7 cellular contexts compared by ENCODE assay signal in the genomic region with DNA sequence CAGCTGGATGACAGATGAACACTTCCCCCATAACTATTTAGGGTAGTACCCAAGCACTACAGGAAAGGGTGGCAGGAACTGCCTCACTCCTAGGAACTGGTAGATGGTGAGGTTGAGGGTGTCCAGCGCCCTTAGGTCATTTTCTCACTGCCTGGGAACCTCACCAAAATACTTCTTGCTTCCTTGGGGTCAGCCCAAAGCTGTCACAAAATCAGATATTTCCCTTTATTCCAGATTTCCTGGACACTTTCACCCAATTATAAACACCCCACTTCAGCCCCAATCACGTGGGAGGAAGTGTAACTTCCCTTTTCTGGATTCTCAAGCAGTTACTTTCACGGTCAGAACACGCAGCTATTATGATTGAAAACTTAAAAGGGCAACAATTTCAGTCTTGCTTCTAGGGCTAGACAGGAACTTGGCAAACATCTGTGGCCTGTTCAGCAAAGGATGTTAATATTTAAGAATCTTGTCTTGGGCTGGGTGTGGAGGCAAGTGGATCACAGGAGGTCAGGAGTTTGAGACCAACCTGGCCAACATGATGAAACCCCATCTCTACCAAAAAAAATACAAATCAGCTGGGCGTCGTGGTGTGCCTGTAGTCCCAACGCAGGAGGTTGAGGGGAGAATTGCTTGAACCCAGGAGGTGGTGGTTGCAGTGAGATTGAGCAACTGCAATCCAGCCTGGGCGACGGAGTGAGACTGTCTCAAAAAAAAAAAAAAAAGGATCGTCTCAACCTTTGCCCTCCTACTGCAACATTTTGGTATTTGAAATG. TPM values are rescaled to one million over a fixed set of nuclear protein-coding genes. Genes with fewer than 3 reads are reported as not detected.
A peak's percentile ranks its signal among the peaks of the same experiment; 100 is the strongest.
DNase-seq lines count a peak whose midpoint lies in the region; ATAC-seq and TF ChIP-seq lines count a peak whose summit lies in the region.

No MANE protein-coding gene starts in this region.

- peaks cover 16 to 57% (median 37%) of the 10 kb centered on the region in 4 donors for H3K36me3 ChIP-seq in esophagus muscularis mucosa

- peak overlapping the region; percentile 61 to 100 (median 99) for H3K27ac ChIP-seq in esophagus muscularis mucosa (replicated peaks in 1 of 4)

- H3K4me3 Mint-ChIP-seq in T-helper 17 cell = peak overlapping the region; percentile 94

- ATAC-seq in HG03108 (IDR thresholded peaks at IDR 0.05; ENCODE audit: unreplicated experiment) (peak; percentile 24), T-helper 17 cell (peak; percentile 15), omental fat pad (ENCODE audit: low FRiP score) (peak; percentile 15), HG03520 (IDR thresholded peaks at IDR 0.05; ENCODE audit: unreplicated experiment) (no peak), GM18517 (IDR thresholded peaks at IDR 0.05; ENCODE audit: unreplicated experiment) (no peak)

- peaks cover 46 to 62% (median 61%) of the 10 kb centered on the region in 4 donors for H3K4me1 ChIP-seq in esophagus muscularis mucosa

- DNase-seq in T-helper 17 cell (no peak), esophagus muscularis mucosa (ENCODE audit: extremely low spot score) (no peak), omental fat pad (ENCODE audit: low spot score) (no peak), GM10266 (ENCODE audit: extremely low spot score) (no peak)

- peak overlapping the region; percentile 97 for H3K27ac Mint-ChIP-seq in T-helper 17 cell

- no peak for TF ChIP-seq POLR2A in esophagus muscularis mucosa (IDR thresholded peaks at IDR 0.05; ENCODE audit: low read depth)

- peaks cover 10% of the 10 kb centered on the region for H3K36me3 Mint-ChIP-seq in T-helper 17 cell (ENCODE audit: low read depth)

- intact Hi-C loops in esophagus muscularis mucosa (cut with DNase I) = no loop called here

- TF ChIP-seq EP300 in esophagus muscularis mucosa (IDR thresholded peaks at IDR 0.05) = no peak

- H3K27me3 Mint-ChIP-seq in T-helper 17 cell = no peaks in the 10 kb centered on the region

- TF ChIP-seq CTCF in esophagus muscularis mucosa (IDR thresholded peaks at IDR 0.05) (no peak), omental fat pad (IDR thresholded peaks at IDR 0.05) (no peak), GM10266 (IDR thresholded peaks at IDR 0.05; ENCODE audit: control insufficient read depth, insufficient read depth, low read depth, missing control alignments) (no peak)

- H3K4me1 Mint-ChIP-seq in T-helper 17 cell = peaks cover 34% of the 10 kb centered on the region

- 48% methylated on average over 10 of the region's 10 CpGs for WGBS in esophagus muscularis mucosa

- H3K9me3 ChIP-seq in T-helper 17 cell (ENCODE audit: control insufficient read depth, low read length, poor library complexity, severe bottlenecking) (no peaks in the 10 kb centered on the region), esophagus muscularis mucosa (no peaks in the 10 kb centered on the region)

- H3K4me3 ChIP-seq in esophagus muscularis mucosa = peak overlapping the region; percentile 82 to 95 (median 90)

- no peaks in the 10 kb centered on the region for H3K27me3 ChIP-seq in esophagus muscularis mucosa

RNA-seq across cellular contexts. Expression of a gene that starts 4.0 kb away (rescaled TPM):
- 1,000 to 10,000 TPM; 1,744 to 2,260 TPM for total RNA-seq in T-helper 17 cell
- total RNA-seq in esophagus muscularis mucosa = 1,000 to 10,000 TPM; 1,795 to 3,027 (median 2,719) TPM
- 1,000 to 10,000 TPM; 3,477 to 7,075 (median 4,643) TPM for total RNA-seq in omental fat pad

RNA-seq across cellular contexts. Expression of a gene that starts 13.3 kb away (rescaled TPM):
- total RNA-seq in T-helper 17 cell (under 1 TPM; 0.26 to 0.35 TPM), esophagus muscularis mucosa (1 to 10 TPM; 2.2 to 5.0 (median 4.3) TPM), omental fat pad (10 to 100 TPM in 3 of 4 donors, 1 to 10 TPM in 1; 5.8 to 17.0 (median 12.0) TPM)

RNA-seq across cellular contexts. Expression of a gene that starts 46.1 kb away (rescaled TPM):
- total RNA-seq in T-helper 17 cell (not detected), esophagus muscularis mucosa (10 to 100 TPM; 14.0 to 31.5 (median 14.2) TPM), omental fat pad (10 to 100 TPM; 18.5 to 37.8 (median 25.4) TPM)

Comparison
In these comparisons a context has a peak if more than half of its experiments do, and no peak if none do; other contexts are left out.
1. ATAC-seq: peak in HG03108 (single experiment), T-helper 17 cell (single experiment) and omental fat pad (single experiment); none in HG03520 (single experiment) and GM18517 (single experiment).
2. RNA of a gene that starts 46.1 kb away (total RNA-seq): 18.5 to 37.8 TPM in omental fat pad and 14.0 to 31.5 TPM in esophagus muscularis mucosa; not detected in T-helper 17 cell; every median in the first group is over 10 times any median in the second.